Comparison of ENCODE assay signal across 15 cellular contexts in genomic region chrX:154358829-154359228, GRCh38. TPM values are rescaled to one million over a fixed set of nuclear protein-coding genes. Genes with fewer than 3 reads are reported as not detected.
DNase-seq lines count a peak whose midpoint lies in the region; ATAC-seq and TF ChIP-seq lines count a peak whose summit lies in the region.
"Had no signal": no experiment of that assay in that cellular context is flagged by ENCODE, and none has a peak within 500 bp of the region (broad histone marks: within the 10 kb centered on the region; RNA-seq: fewer than 3 reads in every experiment).

No MANE protein-coding gene starts in this region.

- H3K27me3 Mint-ChIP-seq in T-helper 2 cell treated with Interferon-gamma antibody and Interleukin-4, amounts not matched to agents 5 μg/mL and 100 μg/mL, for 36 hours (ENCODE audit: low read depth), result no peaks in the 10 kb centered on the region
- no peaks in the 10 kb centered on the region for H3K27me3 Mint-ChIP-seq in WTC11 (ENCODE audit: low read depth)
- peaks cover 43 to 55% (median 50%) of the 10 kb centered on the region in 3 donors for H3K27me3 Mint-ChIP-seq in immature natural killer cell (ENCODE audit: low read depth in 3 of 3)
- H3K27me3 Mint-ChIP-seq in stimulated activated naive B cell treated with anti-CD40 and anti-IgM and Interleukin-4, amounts not matched to agents 10 μg/mL and 1 μg/mL and 100 μg/mL, for 72 hours, result no peaks in the 10 kb centered on the region
- H3K27me3 Mint-ChIP-seq: activated CD4-positive, alpha-beta T cell treated with anti-CD3 and anti-CD28 coated beads, Interleukin-2, amount 10 ng/mL, durations not matched to agents 24 days and 14 days had no signal

- TF ChIP-seq CTCF in WTC11 (IDR thresholded peaks at IDR 0.05) (no peak), GM10248 (IDR thresholded peaks at IDR 0.05; ENCODE audit: control extremely low read depth, extremely low read depth, low read depth, missing control alignments) (no peak)

- DNase-seq in T-helper 2 cell treated with Interferon-gamma antibody and Interleukin-4, amounts not matched to agents 5 μg/mL and 100 μg/mL, for 36 hours (ENCODE audit: low spot score), result no peak
- DNase-seq in T-helper 2 cell, result no peak
- DNase-seq in WTC11 (ENCODE audit: low spot score), result no peak
- DNase-seq in immature natural killer cell, result peak in 1 of 3 donors; percentile 0
- no peak for DNase-seq in stimulated activated naive B cell treated with anti-CD40 and anti-IgM and Interleukin-4, amounts not matched to agents 10 μg/mL and 1 μg/mL and 100 μg/mL, for 72 hours
- no peak for DNase-seq in DMS114 treated with DMSO at 0.1 percent for 48 hours (lab: John Stamatoyannopoulos, UW; ENCODE audit: unreplicated experiment)
- DNase-seq in GM10248 (ENCODE audit: extremely low spot score), result no peak
- DNase-seq: activated CD4-positive, alpha-beta T cell treated with anti-CD3 and anti-CD28 coated beads, Interleukin-2, amount 10 ng/mL, durations not matched to agents 24 days and 14 days; activated naive CD4-positive, alpha-beta T cell treated with anti-CD3 and anti-CD28 coated beads, Interleukin-2, amount 50 U/mL, for 16 hours; DMS79; GOT3; NCI-H1694; NCI-H226; substantia nigra had no signal

- CTCF ChIA-PET in WTC11 (lab: Charles Lee) (no interaction called here), GM10248 (lab: Yijun Ruan, JAX) (no interaction called here)

- H3K4me1 Mint-ChIP-seq in T-helper 2 cell treated with Interferon-gamma antibody and Interleukin-4, amounts not matched to agents 5 μg/mL and 100 μg/mL, for 36 hours (ENCODE audit: low read depth), result peaks cover 5% of the 10 kb centered on the region
- no peaks in the 10 kb centered on the region for H3K4me1 Mint-ChIP-seq in WTC11
- H3K4me1 Mint-ChIP-seq in immature natural killer cell, result peaks cover 34 to 55% of the 10 kb centered on the region in 2 donors
- peaks cover 7 to 13% of the 10 kb centered on the region in 2 donors for H3K4me1 Mint-ChIP-seq in stimulated activated naive B cell treated with anti-CD40 and anti-IgM and Interleukin-4, amounts not matched to agents 10 μg/mL and 1 μg/mL and 100 μg/mL, for 72 hours

- H3K4me3 Mint-ChIP-seq in T-helper 2 cell treated with Interferon-gamma antibody and Interleukin-4, amounts not matched to agents 5 μg/mL and 100 μg/mL, for 36 hours, result no peak overlapping the region
- H3K4me3 Mint-ChIP-seq in WTC11, result no peak overlapping the region
- peak overlapping the region in 2 of 5 donors; percentile 33 to 45 for H3K4me3 Mint-ChIP-seq in immature natural killer cell
- peak overlapping the region in 1 of 2 donors; percentile 9 for H3K4me3 Mint-ChIP-seq in stimulated activated naive B cell treated with anti-CD40 and anti-IgM and Interleukin-4, amounts not matched to agents 10 μg/mL and 1 μg/mL and 100 μg/mL, for 72 hours
- H3K4me3 Mint-ChIP-seq: activated CD4-positive, alpha-beta T cell treated with anti-CD3 and anti-CD28 coated beads, Interleukin-2, amount 10 ng/mL, durations not matched to agents 24 days and 14 days had no signal

- H3K27ac Mint-ChIP-seq in T-helper 2 cell treated with Interferon-gamma antibody and Interleukin-4, amounts not matched to agents 5 μg/mL and 100 μg/mL, for 36 hours, result peak overlapping the region; percentile 31
- H3K27ac Mint-ChIP-seq in WTC11 (peak overlapping the region; percentile 36; the same call in 1 of the 2 replicates), immature natural killer cell (peak overlapping the region; percentile 73 to 82 (median 77))
- H3K27ac Mint-ChIP-seq in stimulated activated naive B cell treated with anti-CD40 and anti-IgM and Interleukin-4, amounts not matched to agents 10 μg/mL and 1 μg/mL and 100 μg/mL, for 72 hours, result peak overlapping the region; percentile 4
- H3K27ac Mint-ChIP-seq: activated CD4-positive, alpha-beta T cell treated with anti-CD3 and anti-CD28 coated beads, Interleukin-2, amount 10 ng/mL, durations not matched to agents 24 days and 14 days had no signal

- ATAC-seq in WTC11, result no peak
- no peak for ATAC-seq in stimulated activated naive B cell treated with anti-CD40 and anti-IgM and Interleukin-4, amounts not matched to agents 10 μg/mL and 1 μg/mL and 100 μg/mL, for 72 hours (replicated peaks)
- no peak for ATAC-seq in GM19455 (IDR thresholded peaks at IDR 0.05; ENCODE audit: unreplicated experiment)

- no peaks in the 10 kb centered on the region for H3K9me3 Mint-ChIP-seq in T-helper 2 cell treated with Interferon-gamma antibody and Interleukin-4, amounts not matched to agents 5 μg/mL and 100 μg/mL, for 36 hours
- H3K9me3 Mint-ChIP-seq in WTC11 (no peaks in the 10 kb centered on the region), immature natural killer cell (no peaks in the 10 kb centered on the region)
- H3K9me3 Mint-ChIP-seq in stimulated activated naive B cell treated with anti-CD40 and anti-IgM and Interleukin-4, amounts not matched to agents 10 μg/mL and 1 μg/mL and 100 μg/mL, for 72 hours, result no peaks in the 10 kb centered on the region
- H3K9me3 Mint-ChIP-seq: activated CD4-positive, alpha-beta T cell treated with anti-CD3 and anti-CD28 coated beads, Interleukin-2, amount 10 ng/mL, durations not matched to agents 24 days and 14 days had no signal

- peaks cover 35% of the 10 kb centered on the region for H3K36me3 Mint-ChIP-seq in T-helper 2 cell treated with Interferon-gamma antibody and Interleukin-4, amounts not matched to agents 5 μg/mL and 100 μg/mL, for 36 hours (ENCODE audit: low read depth)
- peaks cover 43% of the 10 kb centered on the region for H3K36me3 Mint-ChIP-seq in WTC11
- peaks cover 3 to 25% (median 4%) of the 10 kb centered on the region in 3 donors for H3K36me3 Mint-ChIP-seq in immature natural killer cell
- peaks cover 14 to 23% of the 10 kb centered on the region in 2 donors for H3K36me3 Mint-ChIP-seq in stimulated activated naive B cell treated with anti-CD40 and anti-IgM and Interleukin-4, amounts not matched to agents 10 μg/mL and 1 μg/mL and 100 μg/mL, for 72 hours

- POLR2A ChIA-PET in WTC11 (lab: Charles Lee) (interaction anchor here (1.2 kb wide), 1 partner anchor 9 kb away, joined by 3 read pairs; no protein-coding TSS in a partner anchor), GM10248 (lab: Yijun Ruan, JAX) (interaction anchor here (1.2 kb wide), 1 partner anchor 9 kb away, joined by 3 read pairs; no protein-coding TSS in a partner anchor)

TF ChIP-seq in WTC11, 78 proteins besides CTCF, POLR2A, EP300 and RAD21 (continues in another document):
- TF ChIP-seq ARID4B (CRISPR knock-in tag; IDR thresholded peaks at IDR 0.05; ENCODE audit: borderline replicate concordance) (no peak), HMGXB4 (CRISPR knock-in tag; IDR thresholded peaks at IDR 0.05) (no peak), JAZF1 (CRISPR knock-in tag; IDR thresholded peaks at IDR 0.05) (no peak)

RNA-seq across cellular contexts. Expression of gene FLNA, which starts 15.6 kb away (rescaled TPM):
- 914 to 1,017 TPM (median 992 TPM) in 3 replicates for total RNA-seq in WTC11 (2021)
- polyA plus RNA-seq in immature natural killer cell, result 1,000 to 10,000 TPM in 1 of 3 donors, 100 to 1,000 TPM in 2; 135 to 1,231 (median 241) TPM

RNA-seq across cellular contexts. Expression of gene EMD, which starts 20.3 kb away (rescaled TPM):
- total RNA-seq in WTC11 (2021), result 69.8 to 78.3 TPM (median 72.7 TPM) in 3 replicates
- polyA plus RNA-seq in immature natural killer cell, result 10 to 100 TPM; 27.2 to 31.2 (median 28.9) TPM

RNA-seq across cellular contexts. Expression of gene RPL10, which starts 39.3 kb away (rescaled TPM):
- 2,241 to 2,474 TPM (median 2,438 TPM) in 3 replicates for total RNA-seq in WTC11 (2021)
- polyA plus RNA-seq in immature natural killer cell, result 1,000 to 10,000 TPM; 2,085 to 3,021 (median 2,819) TPM

RNA-seq across cellular contexts. Expression of gene DNASE1L1, which starts 50.2 kb away (rescaled TPM):
- total RNA-seq in WTC11 (2021), result 16.2 to 21.6 TPM (median 21.2 TPM) in 3 replicates
- polyA plus RNA-seq in immature natural killer cell, result 10 to 100 TPM; 14.1 to 21.1 (median 17.8) TPM

RNA-seq across cellular contexts. Expression of gene TAFAZZIN, which starts 52.5 kb away (rescaled TPM):
- 43.5 to 48.6 TPM (median 44.5 TPM) in 3 replicates for total RNA-seq in WTC11 (2021)
- polyA plus RNA-seq in immature natural killer cell, result 10 to 100 TPM; 24.9 to 39.2 (median 32.4) TPM

Comparison
In these comparisons a context has a peak if more than half of its experiments do, and no peak if none do; other contexts are left out.
1. H3K27ac Mint-ChIP-seq: peak in every context shown above with its lines; median percentile 77 in immature natural killer cell; 36 in WTC11; 31 in T-helper 2 cell treated with Interferon-gamma antibody and Interleukin-4, amounts not matched to agents 5 μg/mL and 100 μg/mL, for 36 hours; 4 in stimulated activated naive B cell treated with anti-CD40 and anti-IgM and Interleukin-4, amounts not matched to agents 10 μg/mL and 1 μg/mL and 100 μg/mL, for 72 hours.